In genomic region chr1:41023279-41023990, GRCh38 we compare ENCODE assay signal across 11 cellular contexts. TPM values are rescaled to one million over a fixed set of nuclear protein-coding genes. Genes with fewer than 3 reads are reported as not detected.
DNase-seq lines count a peak whose midpoint lies in the region; ATAC-seq and TF ChIP-seq lines count a peak whose summit lies in the region.
"Had no signal": no experiment of that assay in that cellular context is flagged by ENCODE, and none has a peak within 500 bp of the region (broad histone marks: within the 10 kb centered on the region; RNA-seq: fewer than 3 reads in every experiment).

No MANE protein-coding gene starts in this region.

- H3K4me1 ChIP-seq in PC-3 (ENCODE audit: insufficient read depth, low read length) = no peaks in the 10 kb centered on the region
- peaks cover 2% of the 10 kb centered on the region for H3K4me1 ChIP-seq in fibroblast of lung (ENCODE audit: control insufficient read depth, extremely low read depth, insufficient read depth, low read length)

- BruUV-seq in PC-3 (replicated peaks; lab: Mats Ljungman, UMichigan) = no TSS peak

- H3K9me3 ChIP-seq in PC-3 (ENCODE audit: low read length) (no peaks in the 10 kb centered on the region), fibroblast of lung (ENCODE audit: control insufficient read depth, insufficient read depth, low read depth, low read length) (no peaks in the 10 kb centered on the region)

- peaks cover 4% of the 10 kb centered on the region for H3F3A ChIP-seq in PC-3 (ENCODE audit: low read length, unreplicated experiment)

- POLR2A ChIA-PET in PC-3 (lab: Charles Lee; ENCODE audit: unreplicated experiment) = no interaction called here

- no peak overlapping the region for H3K4me2 ChIP-seq in PC-3 (ENCODE audit: low read length)
- no peak overlapping the region for H3K4me2 ChIP-seq in fibroblast of lung (ENCODE audit: extremely low read depth, insufficient read depth, low read length)

- TF ChIP-seq CTCF in PC-3 (conservative IDR thresholded peaks at IDR 0.05; ENCODE audit: low read depth, low read length) = peak; percentile 52
- peak; percentile 23 to 39 for TF ChIP-seq CTCF in fibroblast of lung (conservative IDR thresholded peaks at IDR 0.05 in 1 of 2, IDR thresholded peaks at IDR 0.05 in 1 of 2; ENCODE audit: low read depth in 1 of 2, low read length in 2 of 2)

- H3K4me1 Mint-ChIP-seq in T-helper 2 cell treated with Interferon-gamma antibody and Interleukin-4, amounts not matched to agents 5 μg/mL and 100 μg/mL, for 36 hours (ENCODE audit: low read depth) = no peaks in the 10 kb centered on the region
- peaks cover 15% of the 10 kb centered on the region for H3K4me1 Mint-ChIP-seq in stimulated activated effector memory CD8-positive, alpha-beta T cell treated with anti-CD3 and anti-CD28 coated beads, Interleukin-12 subunit alpha, Interleukin-12 subunit beta, amount 100 ng/mL, for 72 hours

- H3K4me3 ChIP-seq in PC-3 (ENCODE audit: low read length) (no peak overlapping the region), fibroblast of lung (replicated peaks in 1 of 4; ENCODE audit: control extremely low read depth in 1 of 4, insufficient read depth in 1 of 4, low read depth in 3 of 4, low read length in 4 of 4) (no peak overlapping the region)

- peak overlapping the region; percentile 17 for H3K27ac Mint-ChIP-seq in T-helper 2 cell treated with Interferon-gamma antibody and Interleukin-4, amounts not matched to agents 5 μg/mL and 100 μg/mL, for 36 hours
- peak overlapping the region; percentile 63 for H3K27ac Mint-ChIP-seq in stimulated activated effector memory CD8-positive, alpha-beta T cell treated with anti-CD3 and anti-CD28 coated beads, Interleukin-12 subunit alpha, Interleukin-12 subunit beta, amount 100 ng/mL, for 72 hours

- H3K27me3 ChIP-seq in PC-3 (ENCODE audit: low read length) (no peaks in the 10 kb centered on the region), fibroblast of lung (ENCODE audit: control insufficient read depth, insufficient read depth, low read length) (no peaks in the 10 kb centered on the region)

- H2AFZ ChIP-seq in PC-3 (ENCODE audit: low read length) (no peak overlapping the region), fibroblast of lung (ENCODE audit: low read length) (no peak overlapping the region)

- no peak for DNase-seq in T-helper 2 cell treated with Interferon-gamma antibody and Interleukin-4, amounts not matched to agents 5 μg/mL and 100 μg/mL, for 36 hours (ENCODE audit: low spot score)
- DNase-seq in T-helper 2 cell (no peak), PC-3 (peak; percentile 30), fibroblast of lung (ENCODE audit: low read depth in 2 of 2) (peak in 1 of 2 donors; percentile 20), UCSD-AML1 (lab: John Stamatoyannopoulos, UW; ENCODE audit: unreplicated experiment) (no peak), 8988T (no peak), KG1 (lab: John Stamatoyannopoulos, UW) (no peak)
- no peak for DNase-seq in stimulated activated effector memory CD8-positive, alpha-beta T cell treated with anti-CD3 and anti-CD28 coated beads, Interleukin-12 subunit alpha, Interleukin-12 subunit beta, amount 100 ng/mL, for 72 hours (ENCODE audit: low spot score in 2 of 2)
- DNase-seq: naive thymus-derived CD4-positive, alpha-beta T cell had no signal

- H3K9ac ChIP-seq in PC-3 (ENCODE audit: low read length) (no peak overlapping the region), fibroblast of lung (ENCODE audit: insufficient read depth, low read length) (no peak overlapping the region)

- H3K36me3 Mint-ChIP-seq in T-helper 2 cell treated with Interferon-gamma antibody and Interleukin-4, amounts not matched to agents 5 μg/mL and 100 μg/mL, for 36 hours (ENCODE audit: low read depth) = peaks cover 10% of the 10 kb centered on the region
- peaks cover 65% of the 10 kb centered on the region for H3K36me3 Mint-ChIP-seq in stimulated activated effector memory CD8-positive, alpha-beta T cell treated with anti-CD3 and anti-CD28 coated beads, Interleukin-12 subunit alpha, Interleukin-12 subunit beta, amount 100 ng/mL, for 72 hours

- no peaks in the 10 kb centered on the region for H3K9me3 Mint-ChIP-seq in T-helper 2 cell treated with Interferon-gamma antibody and Interleukin-4, amounts not matched to agents 5 μg/mL and 100 μg/mL, for 36 hours
- no peaks in the 10 kb centered on the region for H3K9me3 Mint-ChIP-seq in stimulated activated effector memory CD8-positive, alpha-beta T cell treated with anti-CD3 and anti-CD28 coated beads, Interleukin-12 subunit alpha, Interleukin-12 subunit beta, amount 100 ng/mL, for 72 hours
- H3K9me3 Mint-ChIP-seq: naive thymus-derived CD4-positive, alpha-beta T cell had no signal

- H4K20me1 ChIP-seq in PC-3 (ENCODE audit: low read length) = no peaks in the 10 kb centered on the region
- H4K20me1 ChIP-seq in fibroblast of lung (ENCODE audit: control insufficient read depth, extremely low read depth, insufficient read depth, low read length) = no peaks in the 10 kb centered on the region

- H3K36me3 ChIP-seq in PC-3 (ENCODE audit: low read depth, low read length) (peaks cover 4% of the 10 kb centered on the region), fibroblast of lung (ENCODE audit: control insufficient read depth, insufficient read depth, low read length) (peaks cover 6% of the 10 kb centered on the region)

- intact Hi-C loops in PC-3 (cut with micrococcal nuclease) = no loop called here

- H3K79me2 ChIP-seq in PC-3 (ENCODE audit: low read length) (no peaks in the 10 kb centered on the region), fibroblast of lung (ENCODE audit: control insufficient read depth, insufficient read depth, low read length) (no peaks in the 10 kb centered on the region)

- no peak overlapping the region for H3K4me3 Mint-ChIP-seq in T-helper 2 cell treated with Interferon-gamma antibody and Interleukin-4, amounts not matched to agents 5 μg/mL and 100 μg/mL, for 36 hours
- no peak overlapping the region for H3K4me3 Mint-ChIP-seq in stimulated activated effector memory CD8-positive, alpha-beta T cell treated with anti-CD3 and anti-CD28 coated beads, Interleukin-12 subunit alpha, Interleukin-12 subunit beta, amount 100 ng/mL, for 72 hours
- H3K4me3 Mint-ChIP-seq: naive thymus-derived CD4-positive, alpha-beta T cell had no signal

- peak; percentile 49 for ATAC-seq in PC-3
- no peak for ATAC-seq in stimulated activated effector memory CD8-positive, alpha-beta T cell treated with anti-CD3 and anti-CD28 coated beads, Interleukin-12 subunit alpha, Interleukin-12 subunit beta, amount 100 ng/mL, for 72 hours
- ATAC-seq: naive thymus-derived CD4-positive, alpha-beta T cell had no signal

- CTCF ChIA-PET in PC-3 (lab: Charles Lee) = interaction anchor here (0.5 to 0.6 kb wide), 2 partner anchors 217 to 400 kb away, joined by 3 read pairs; no protein-coding TSS in a partner anchor

- H3K27ac ChIP-seq in PC-3 (ENCODE audit: low read length) (no peak overlapping the region), fibroblast of lung (ENCODE audit: insufficient read depth, low read length) (no peak overlapping the region)
- H3K27ac ChIP-seq: C4-2B, epithelial cell of prostate had no signal

- H3K27me3 Mint-ChIP-seq in T-helper 2 cell treated with Interferon-gamma antibody and Interleukin-4, amounts not matched to agents 5 μg/mL and 100 μg/mL, for 36 hours (ENCODE audit: low read depth) = no peaks in the 10 kb centered on the region
- H3K27me3 Mint-ChIP-seq: naive thymus-derived CD4-positive, alpha-beta T cell had no signal

- H3K9me2 ChIP-seq in PC-3 (replicated peaks; ENCODE audit: low read length) = no peaks in the 10 kb centered on the region

RNA-seq across cellular contexts. Expression of gene SLFNL1, which starts 1.9 kb away (rescaled TPM):
- 0.12 and 0.22 TPM in 2 replicates for total RNA-seq in PC-3 (2014; rRNA removed)
- total RNA-seq in fibroblast of lung = 0.51 and 0.66 TPM in 2 replicates
- polyA plus RNA-seq in fibroblast of lung = 0.01 TPM in 1 of 2 replicates, not detected in the other
- polyA plus RNA-seq in fibroblast of lung (2012) = 0.06 TPM in 2 replicates
- not detected in 2 replicates for polyA minus RNA-seq in fibroblast of lung (ENCODE audit: low replicate concordance)

RNA-seq across cellular contexts. Expression of gene CTPS1, which starts 43.9 kb away (rescaled TPM):
- total RNA-seq in PC-3 (2014; rRNA removed) (63.4 and 122 TPM in 2 replicates), fibroblast of lung (11.3 and 12.1 TPM in 2 replicates)
- 26.5 and 52.0 TPM in 2 replicates for polyA plus RNA-seq in fibroblast of lung
- polyA plus RNA-seq in fibroblast of lung (2012) = 24.0 and 41.9 TPM in 2 replicates
- 12.4 and 29.3 TPM in 2 replicates for polyA minus RNA-seq in fibroblast of lung (ENCODE audit: low replicate concordance)
